31 cellular contexts compared by ENCODE assay signal in the genomic region with DNA sequence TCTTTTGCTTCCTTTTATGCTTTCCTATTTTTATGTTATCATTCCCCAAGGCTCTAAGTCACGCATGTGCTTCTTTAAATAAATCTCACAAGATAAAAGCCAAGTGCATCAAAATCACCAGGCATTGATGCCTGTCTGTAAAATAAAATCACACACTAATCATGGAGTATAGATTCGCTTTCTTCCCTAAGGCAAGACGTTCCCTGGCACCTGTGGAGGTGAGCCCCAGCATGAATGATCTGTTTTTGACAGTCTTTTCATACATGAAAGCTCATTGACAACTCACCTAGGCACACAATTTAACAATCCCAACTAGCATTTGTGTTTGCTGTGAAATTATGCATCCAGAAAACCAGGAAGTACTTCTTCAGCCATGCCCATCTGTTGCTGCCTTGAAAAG.
"Had no signal": no experiment of that assay in that cellular context is flagged by ENCODE, and none has a peak within 500 bp of the region (broad histone marks: within the 10 kb centered on the region; RNA-seq: fewer than 3 reads in every experiment).

No MANE protein-coding gene starts in this region.

- H3K4me3 ChIP-seq: adrenal gland, body of pancreas, breast epithelium had no signal

- H3K36me3 ChIP-seq: adrenal gland, brain microvascular endothelial cell, breast epithelium had no signal

- H3K4me1 ChIP-seq: adrenal gland, body of pancreas, breast epithelium had no signal

- ATAC-seq: activated CD8-positive, alpha-beta T cell treated with anti-CD3 and anti-CD28 coated beads for 36 hours; activated naive CD4-positive, alpha-beta T cell treated with anti-CD3 and anti-CD28 coated beads, Interleukin-2, amount 50 U/mL, for 72 hours; activated T-cell treated with anti-CD3 and anti-CD28 coated beads, Interleukin-2, amount 50 U/mL, for 4 hours; activated T-cell treated with anti-CD3 and anti-CD28 coated beads, Interleukin-2, amount 50 U/mL, for 72 hours; activated T-helper 17 cell treated with anti-CD3 and anti-CD28 coated beads, Interleukin-2, amount 50 U/mL, for 72 hours; body of pancreas had no signal

- H3K27me3 ChIP-seq: adrenal gland, body of pancreas, brain microvascular endothelial cell, breast epithelium had no signal

- H3K9me3 ChIP-seq: adrenal gland, body of pancreas, breast epithelium had no signal

- DNase-seq: activated B cell treated with CpG ODN at 0.5 μM for 24 hours; activated CD4-positive, alpha-beta memory T cell treated with anti-CD3 and anti-CD28 coated beads for 36 hours; activated CD4-positive, alpha-beta T cell treated with anti-CD3 and anti-CD28 coated beads for 4 hours; activated CD4-positive, alpha-beta T cell treated with anti-CD3 and anti-CD28 coated beads, Interleukin-2, amount 10 ng/mL, durations not matched to agents 24 days and 14 days; activated CD4-positive, alpha-beta T cell treated with anti-CD3 and anti-CD28 coated beads, Interleukin-2, amount 50 U/mL, for 1 hour; activated CD4-positive, alpha-beta T cell treated with anti-CD3 and anti-CD28 coated beads, Interleukin-2, amount 50 U/mL, for 4 hours; activated CD4-positive, CD25-positive, alpha-beta regulatory T cell treated with anti-CD3 and anti-CD28 coated beads, Interleukin-2, amount 50 U/mL, for 72 hours; activated CD8-positive, alpha-beta memory T cell treated with anti-CD3 and anti-CD28 coated beads, Interleukin-2, amount 50 U/mL, for 4 hours; activated CD8-positive, alpha-beta T cell treated with anti-CD3 and anti-CD28 coated beads for 36 hours; activated effector memory CD4-positive, alpha-beta T cell treated with anti-CD3 and anti-CD28 coated beads, Interleukin-2, amount 50 U/mL, for 16 hours; activated gamma-delta T cell treated with Interleukin-2 at 50 U/mL for 16 hours; activated naive CD4-positive, alpha-beta T cell; activated naive CD4-positive, alpha-beta T cell treated with anti-CD3 and anti-CD28 coated beads for 36 hours; activated naive CD4-positive, alpha-beta T cell treated with anti-CD3 and anti-CD28 coated beads, Interleukin-2, amount 50 U/mL, for 16 hours; activated naive CD8-positive, alpha-beta T cell treated with anti-CD3 and anti-CD28 coated beads for 36 hours; activated T-cell treated with anti-CD3 and anti-CD28 coated beads for 4 hours; activated T-cell treated with anti-CD3 and anti-CD28 coated beads, Interleukin-2, amount 50 U/mL, for 1 hour; activated T-cell treated with anti-CD3 and anti-CD28 coated beads, Interleukin-2, amount 50 U/mL, for 4 hours; activated T-cell treated with anti-CD3 and anti-CD28 coated beads, Interleukin-2, amount 50 U/mL, for 72 hours; adrenal gland; amniotic stem cell; aorta; body of pancreas; brain microvascular endothelial cell; central memory CD4-positive, alpha-beta T cell; T-helper 2 cell; T-helper 9 cell had no signal

- H3K27ac ChIP-seq: adrenal gland, body of pancreas, brain microvascular endothelial cell, breast epithelium, VCaP had no signal
